ENCODE assay signal across 24 cellular contexts in genomic region chrX:15358533-15358932, GRCh38. TPM values are rescaled to one million over a fixed set of nuclear protein-coding genes. Genes with fewer than 3 reads are reported as not detected.
"Had no signal": no experiment of that assay in that cellular context is flagged by ENCODE, and none has a peak within 500 bp of the region (broad histone marks: within the 10 kb centered on the region; RNA-seq: fewer than 3 reads in every experiment).

No MANE protein-coding gene starts in this region.

- DNase-seq: dermis blood vessel endothelial cell; esophagus squamous epithelium; foreskin fibroblast; immature natural killer cell; left ventricle myocardium inferior; lower lobe of right lung; natural killer cell; posterior cingulate gyrus; spleen; stimulated activated CD4-positive, alpha-beta T cell treated with anti-CD3 and anti-CD28 coated beads, Interleukin-15, amount 100 ng/mL, for 24 hours; stimulated activated CD4-positive, alpha-beta T cell treated with anti-CD3 and anti-CD28 coated beads, Interleukin-1b, Interleukin-23, amount 100 ng/mL, for 48 hours; stimulated activated CD4-positive, alpha-beta T cell treated with anti-CD3 and anti-CD28 coated beads, Interleukin-4, amount 100 ng/mL, for 24 hours; testis; upper lobe of right lung had no signal

- H3K4me1 ChIP-seq: esophagus squamous epithelium, gastroesophageal sphincter, left ventricle myocardium inferior, lower lobe of right lung, spleen, testis, tibial nerve, upper lobe of right lung had no signal

- H3K36me3 ChIP-seq: esophagus squamous epithelium, gastroesophageal sphincter, lower lobe of right lung, spleen, tibial nerve, upper lobe of right lung had no signal

- ATAC-seq: gastroesophageal sphincter; lower lobe of right lung; natural killer cell; sciatic nerve; stimulated activated memory B cell treated with anti-CD40 and anti-IgM and Interleukin-4, amounts not matched to agents 10 μg/mL and 1 μg/mL and 100 μg/mL, for 72 hours; upper lobe of right lung had no signal

- H3K4me3 ChIP-seq: esophagus squamous epithelium, gastroesophageal sphincter, left ventricle myocardium inferior, lower lobe of right lung, spleen, testis, tibial nerve, upper lobe of right lung had no signal

- H3K27ac ChIP-seq: esophagus squamous epithelium, gastroesophageal sphincter, left ventricle myocardium inferior, lower lobe of right lung, spleen, testis, tibial nerve, upper lobe of right lung had no signal

- H3K9me3 ChIP-seq: esophagus squamous epithelium, gastroesophageal sphincter, left ventricle myocardium inferior, lower lobe of right lung, testis, tibial nerve, upper lobe of right lung had no signal

- H3K27me3 ChIP-seq: esophagus squamous epithelium, gastroesophageal sphincter, testis, tibial nerve, upper lobe of right lung had no signal

RNA-seq across cellular contexts. Expression of gene VEGFD, which starts 25.7 kb away (rescaled TPM):
- total RNA-seq: epithelial cell of proximal tubule, natural killer cell had no signal

RNA-seq across cellular contexts. Expression of gene ASB11, which starts 43.1 kb away (rescaled TPM):
- total RNA-seq: dermis blood vessel endothelial cell, epithelial cell of proximal tubule, esophagus squamous epithelium, lower lobe of right lung, mesothelial cell of epicardium, mucosa of gallbladder, neural crest cell, osteocyte, pulmonary artery endothelial cell, sciatic nerve, spleen, testis, tibial nerve had no signal
